In the genomic region with DNA sequence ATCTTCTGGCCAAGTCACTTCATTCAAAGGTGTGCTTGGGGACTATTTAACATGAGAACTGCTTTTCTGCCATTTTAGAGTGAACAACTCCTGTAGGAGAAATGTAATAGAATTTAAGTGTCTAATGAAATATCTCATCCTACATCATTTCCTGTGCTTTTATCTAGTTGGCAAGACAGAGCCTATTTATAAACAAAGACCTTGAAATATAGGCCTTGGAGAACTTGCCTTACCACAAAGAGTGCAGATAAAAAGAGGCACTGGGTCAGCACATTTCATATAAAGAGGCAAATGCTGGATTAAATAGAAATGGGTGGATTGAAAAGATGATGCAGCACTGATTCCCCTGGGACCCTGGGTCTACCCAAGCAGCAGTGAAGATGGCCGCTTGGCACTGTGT, we compare ENCODE assay signal across 20 cellular contexts.
DNase-seq lines count a peak whose midpoint lies in the region; ATAC-seq and TF ChIP-seq lines count a peak whose summit lies in the region.
"Had no signal": no experiment of that assay in that cellular context is flagged by ENCODE, and none has a peak within 500 bp of the region (broad histone marks: within the 10 kb centered on the region; RNA-seq: fewer than 3 reads in every experiment).

No MANE protein-coding gene starts in this region.

- H3K9me3 ChIP-seq in DND-41 (ENCODE audit: insufficient read depth, low read length, severe bottlenecking): no peaks in the 10 kb centered on the region
- no peaks in the 10 kb centered on the region for H3K9me3 ChIP-seq in mesenchymal stem cell (ENCODE audit: control insufficient read depth, low read length)
- H3K9me3 ChIP-seq in prostate gland: no peaks in the 10 kb centered on the region
- H3K9me3 ChIP-seq: A549, BE2C, HAP-1 had no signal

- H4K91ac ChIP-seq in mesenchymal stem cell (ENCODE audit: low read length): no peak overlapping the region

- H3K4me1 ChIP-seq in DND-41 (ENCODE audit: insufficient read depth, low read length) (no peaks in the 10 kb centered on the region), mesenchymal stem cell (ENCODE audit: control insufficient read depth, insufficient read depth, low read depth, low read length) (no peaks in the 10 kb centered on the region), prostate gland (replicated peaks) (no peaks in the 10 kb centered on the region)
- H3K4me1 ChIP-seq: A549, BE2C, HAP-1 had no signal

- H4K8ac ChIP-seq in mesenchymal stem cell (ENCODE audit: low read length): no peak overlapping the region

- no peak overlapping the region for H3K14ac ChIP-seq in mesenchymal stem cell (ENCODE audit: low read length in 2 of 2)

- peaks cover 3% of the 10 kb centered on the region for H3K79me1 ChIP-seq in mesenchymal stem cell (replicated peaks; ENCODE audit: low read length, poor library complexity, severe bottlenecking)

- H3K4me3 ChIP-seq in DND-41 (ENCODE audit: low read depth in 1 of 2, low read length in 2 of 2): no peak overlapping the region
- H3K4me3 ChIP-seq in mesenchymal stem cell (ENCODE audit: insufficient read depth in 1 of 2, low read depth in 1 of 2, low read length in 2 of 2): no peak overlapping the region
- H3K4me3 ChIP-seq in prostate gland: no peak overlapping the region
- H3K4me3 ChIP-seq: A549, HAP-1 had no signal

- no peak overlapping the region for H3K27ac ChIP-seq in DND-41 (ENCODE audit: low read length)
- no peak overlapping the region for H3K27ac ChIP-seq in mesenchymal stem cell (ENCODE audit: low read length, poor library complexity, severe bottlenecking)
- no peak overlapping the region for H3K27ac ChIP-seq in prostate gland
- H3K27ac ChIP-seq: A549 had no signal

- no peak overlapping the region for H3K4ac ChIP-seq in mesenchymal stem cell (ENCODE audit: low read depth in 1 of 2, low read length in 2 of 2)

- TF ChIP-seq CTCF in DND-41 (IDR thresholded peaks at IDR 0.05; ENCODE audit: borderline replicate concordance, extremely low read depth, low read length, poor library complexity, severe bottlenecking) (no peak), prostate gland (IDR thresholded peaks at IDR 0.05) (no peak)

- no peak overlapping the region for H2AFZ ChIP-seq in DND-41 (ENCODE audit: low read depth, low read length)
- H2AFZ ChIP-seq in mesenchymal stem cell (ENCODE audit: low read depth, low read length): no peak overlapping the region

- TF ChIP-seq POLR2A in prostate gland (IDR thresholded peaks at IDR 0.05): no peak

- intact Hi-C loops in prostate gland (cut with DNase I): no loop called here

- H3K18ac ChIP-seq in mesenchymal stem cell (ENCODE audit: low read depth in 1 of 2, low read length in 2 of 2): no peak overlapping the region

- H3K36me3 ChIP-seq in DND-41 (ENCODE audit: insufficient read depth, low read length) (no peaks in the 10 kb centered on the region), mesenchymal stem cell (ENCODE audit: control insufficient read depth in 1 of 2, insufficient read depth in 2 of 2, low read depth in 1 of 2, low read length in 2 of 2) (peaks cover 5 to 29% of the 10 kb centered on the region in 2 experiments), prostate gland (no peaks in the 10 kb centered on the region)
- H3K36me3 ChIP-seq: BE2C, HAP-1 had no signal

- H3K27me3 ChIP-seq in DND-41 (ENCODE audit: insufficient read depth, low read length, poor library complexity) (no peaks in the 10 kb centered on the region), mesenchymal stem cell (ENCODE audit: control insufficient read depth in 1 of 2, insufficient read depth in 1 of 2, low read length in 2 of 2) (no peaks in the 10 kb centered on the region), prostate gland (replicated peaks; ENCODE audit: insufficient read depth) (no peaks in the 10 kb centered on the region)
- H3K27me3 ChIP-seq: BE2C had no signal

- no peak overlapping the region for H2BK15ac ChIP-seq in mesenchymal stem cell (ENCODE audit: low read depth, poor library complexity, severe bottlenecking)

- no peak overlapping the region for H3K23ac ChIP-seq in mesenchymal stem cell (ENCODE audit: low read length in 2 of 2)

- no CpG with 5 or more reads among the region's 1 CpG for WGBS in mesenchymal stem cell
- WGBS in prostate gland: 95% methylated on average over 1 of the region's 1 CpG

- no peak overlapping the region for H2BK12ac ChIP-seq in mesenchymal stem cell (ENCODE audit: low read length in 2 of 2)

- no peak overlapping the region for H3K4me2 ChIP-seq in DND-41 (ENCODE audit: insufficient read depth, low read length)
- H3K4me2 ChIP-seq in mesenchymal stem cell (ENCODE audit: low read length, poor library complexity, severe bottlenecking): no peak overlapping the region
- H3K4me2 ChIP-seq: A549 had no signal

- no peaks in the 10 kb centered on the region for H3K79me2 ChIP-seq in DND-41 (ENCODE audit: insufficient read depth, low read length)

- no peak overlapping the region for H2AK5ac ChIP-seq in mesenchymal stem cell (ENCODE audit: low read length, severe bottlenecking)

- ATAC-seq in DND-41 (ENCODE audit: insufficient read depth, low read depth): 0 out of 3 replicates have a peak, but pooled peaks have one; percentile 29
- ATAC-seq in HG03139 (IDR thresholded peaks at IDR 0.05; ENCODE audit: unreplicated experiment): no peak
- ATAC-seq: A549 had no signal

- no peak overlapping the region for H2BK120ac ChIP-seq in mesenchymal stem cell (ENCODE audit: low read depth, low read length)

- no peak overlapping the region for H2BK5ac ChIP-seq in mesenchymal stem cell (ENCODE audit: low read depth, low read length, poor library complexity, severe bottlenecking)

- H4K20me1 ChIP-seq in DND-41 (ENCODE audit: insufficient read depth, low read length): no peaks in the 10 kb centered on the region

- H3K9ac ChIP-seq in DND-41 (ENCODE audit: low read depth, low read length): no peak overlapping the region
- no peak overlapping the region for H3K9ac ChIP-seq in mesenchymal stem cell (ENCODE audit: low read length)

- DNase-seq in DND-41: no peak
- peak; percentile 75 for DNase-seq in amniotic epithelial cell (ENCODE audit: low read depth)
- peak; percentile 16 for DNase-seq in mesenchymal stem cell
- no peak for DNase-seq in prostate gland (ENCODE audit: low spot score)
- DNase-seq in stimulated activated CD4-positive, alpha-beta T cell treated with anti-CD3 and anti-CD28 coated beads, Interleukin-2, amount 100 ng/mL, for 24 hours: no peak
- DNase-seq: 8988T; ACHN; AML-193; BE2C; C1 segment of cervical spinal cord; Calu3; CD4-positive, alpha-beta memory T cell; COR-L47; DMS53; DMS79 treated with DMSO at 0.1 percent for 48 hours; GOT3; HFFc6 had no signal

Comparison
In these comparisons a context has a peak if more than half of its experiments do, and no peak if none do; other contexts are left out.
1. DNase-seq: peak in amniotic epithelial cell (single experiment) and mesenchymal stem cell (single experiment); none in DND-41 (single experiment), prostate gland (single experiment) and stimulated activated CD4-positive, alpha-beta T cell treated with anti-CD3 and anti-CD28 coated beads, Interleukin-2, amount 100 ng/mL, for 24 hours (0 of 2).